2 cellular contexts compared by ENCODE assay signal in genomic region chr11:64936539-64936938, GRCh38.
TF ChIP-seq lines count a peak whose summit lies in the region.

No MANE protein-coding gene starts in this region.

TF ChIP-seq in GM23338, 12 proteins besides CTCF, POLR2A, EP300 and RAD21:
- TF ChIP-seq NANOG (IDR thresholded peaks at IDR 0.05; ENCODE audit: borderline replicate concordance) (no peak), ZNF331 (CRISPR knock-in tag; IDR thresholded peaks at IDR 0.05; ENCODE audit: low read depth) (no peak), STAT1 (IDR thresholded peaks at IDR 0.05; ENCODE audit: unreplicated experiment) (no peak), POLR2AphosphoS5 (IDR thresholded peaks at IDR 0.05; ENCODE audit: low read depth) (no peak), ETS1 (IDR thresholded peaks at IDR 0.05) (no peak), ZNF114 (CRISPR knock-in tag; IDR thresholded peaks at IDR 0.05) (no peak), JUNB (IDR thresholded peaks at IDR 0.05; ENCODE audit: unreplicated experiment) (no peak), EZH2 (IDR thresholded peaks at IDR 0.05; ENCODE audit: low read depth, unreplicated experiment) (no peak), REST (IDR thresholded peaks at IDR 0.05; ENCODE audit: unreplicated experiment) (no peak), ZNF462 (CRISPR knock-in tag; IDR thresholded peaks at IDR 0.05) (no peak), EZH2phosphoT487 (IDR thresholded peaks at IDR 0.05; ENCODE audit: unreplicated experiment) (no peak), CREB1 (CRISPR knock-in tag; IDR thresholded peaks at IDR 0.05; ENCODE audit: low read depth) (no peak)

TF ChIP-seq in endothelial cell of umbilical vein, 7 proteins besides CTCF, POLR2A, EP300 and RAD21:
- TF ChIP-seq GATA2 (IDR thresholded peaks at IDR 0.05; ENCODE audit: insufficient read depth, insufficient read length, low read depth, low read length) = no peak
- TF ChIP-seq EZH2 (IDR thresholded peaks at IDR 0.05; ENCODE audit: borderline replicate concordance, low read depth, low read length, severe bottlenecking) = no peak
- no peak for TF ChIP-seq POLR2AphosphoS5 (IDR thresholded peaks at IDR 0.05; ENCODE audit: insufficient read depth, low read depth, low read length)
- no peak for TF ChIP-seq MAX (IDR thresholded peaks at IDR 0.05; ENCODE audit: insufficient read depth, insufficient read length)
TF ChIP-seq in endothelial cell of umbilical vein: peak in this region for 0.
